8 cellular contexts compared by ENCODE assay signal in genomic region chr5:123545506-123545905, GRCh38. TPM values are rescaled to one million over a fixed set of nuclear protein-coding genes. Genes with fewer than 3 reads are reported as not detected.
A peak's percentile ranks its signal among the peaks of the same experiment; 100 is the strongest.
DNase-seq lines count a peak whose midpoint lies in the region; ATAC-seq, FAIRE-seq and TF ChIP-seq lines count a peak whose summit lies in the region.

No MANE protein-coding gene starts in this region.

- ATAC-seq in left cardiac atrium = no peak
- ATAC-seq in stimulated activated memory B cell treated with anti-CD40 and anti-IgM and Interleukin-4, amounts not matched to agents 10 μg/mL and 1 μg/mL and 100 μg/mL, for 72 hours = no peak

- intact Hi-C loops in left cardiac atrium (cut with DNase I) (no loop called here), esophagus squamous epithelium (cut with DNase I) (no loop called here)

- no peaks in the 10 kb centered on the region for H3K9me3 Mint-ChIP-seq in stimulated activated memory B cell treated with anti-CD40 and anti-IgM and Interleukin-4, amounts not matched to agents 10 μg/mL and 1 μg/mL and 100 μg/mL, for 72 hours

- H3K27ac ChIP-seq in cardiac muscle cell (no peak overlapping the region), esophagus squamous epithelium (no peak overlapping the region)

- no peak overlapping the region for H3K27ac Mint-ChIP-seq in stimulated activated memory B cell treated with anti-CD40 and anti-IgM and Interleukin-4, amounts not matched to agents 10 μg/mL and 1 μg/mL and 100 μg/mL, for 72 hours

- H3K9me3 ChIP-seq in cardiac muscle cell (ENCODE audit: low read depth) = no peaks in the 10 kb centered on the region
- no peaks in the 10 kb centered on the region for H3K9me3 ChIP-seq in esophagus squamous epithelium

- no peak overlapping the region for H3K4me3 ChIP-seq in cardiac muscle cell
- H3K4me3 ChIP-seq in esophagus squamous epithelium = no peak overlapping the region

- TF ChIP-seq CTCF in cardiac muscle cell (IDR thresholded peaks at IDR 0.05; ENCODE audit: low read depth, low read length) (peak; percentile 27), esophagus squamous epithelium (IDR thresholded peaks at IDR 0.05) (peak in 4 of 6 experiments; percentile 11 to 50 (median 18))

- H3K36me3 Mint-ChIP-seq in stimulated activated memory B cell treated with anti-CD40 and anti-IgM and Interleukin-4, amounts not matched to agents 10 μg/mL and 1 μg/mL and 100 μg/mL, for 72 hours = peaks cover 19% of the 10 kb centered on the region

- H3K4me3 Mint-ChIP-seq in stimulated activated memory B cell treated with anti-CD40 and anti-IgM and Interleukin-4, amounts not matched to agents 10 μg/mL and 1 μg/mL and 100 μg/mL, for 72 hours = no peak overlapping the region

- H3K27me3 ChIP-seq in cardiac muscle cell (no peaks in the 10 kb centered on the region), esophagus squamous epithelium (no peaks in the 10 kb centered on the region)

- WGBS in esophagus squamous epithelium, 2 donors = 87 to 94% methylated on average over 7 of the region's 7 CpGs

- TF ChIP-seq POLR2A in esophagus squamous epithelium (IDR thresholded peaks at IDR 0.05) = no peak

- DNase-seq in cardiac muscle cell (ENCODE audit: low read depth in 1 of 2, low spot score in 1 of 2) (peak in 1 of 2 donors; percentile 13), left cardiac atrium (no peak), RCC 7860 (ENCODE audit: low spot score) (no peak), esophagus squamous epithelium (lab: John Stamatoyannopoulos, UW) (no peak), 8988T (no peak), cerebellum (ENCODE audit: low spot score) (no peak)
- peak; percentile 9 for DNase-seq in stimulated activated naive CD4-positive, alpha-beta T cell treated with Interleukin-2 at 50 U/mL for 16 hours (lab: John Stamatoyannopoulos, UW)

- peaks cover 76% of the 10 kb centered on the region for H3K4me1 Mint-ChIP-seq in stimulated activated memory B cell treated with anti-CD40 and anti-IgM and Interleukin-4, amounts not matched to agents 10 μg/mL and 1 μg/mL and 100 μg/mL, for 72 hours

- FAIRE-seq in RCC 7860 (lab: Jason Lieb, UNC) = peak; percentile 71

- H3K36me3 ChIP-seq in cardiac muscle cell (no peaks in the 10 kb centered on the region), esophagus squamous epithelium (peaks cover 0 to 4% (median 0%) of the 10 kb centered on the region in 3 donors)

- no peaks in the 10 kb centered on the region for H3K4me1 ChIP-seq in cardiac muscle cell (ENCODE audit: low read depth)
- H3K4me1 ChIP-seq in esophagus squamous epithelium = peaks cover 0 to 10% (median 0%) of the 10 kb centered on the region in 3 donors

- no peaks in the 10 kb centered on the region for H3K27me3 Mint-ChIP-seq in stimulated activated memory B cell treated with anti-CD40 and anti-IgM and Interleukin-4, amounts not matched to agents 10 μg/mL and 1 μg/mL and 100 μg/mL, for 72 hours

RNA-seq across cellular contexts. Expression of gene CSNK1G3, which starts 33.5 kb away (rescaled TPM):
- total RNA-seq in cardiac muscle cell (33.4 and 36.0 TPM in 2 replicates), left cardiac atrium (10 to 100 TPM; 27.1 to 28.6 TPM), esophagus squamous epithelium (10 to 100 TPM; 17.4 to 82.6 (median 42.5) TPM), cerebellum (122 TPM)
- polyA plus RNA-seq in cardiac muscle cell = 22.1 and 37.8 TPM in 2 replicates
